ENCODE assay signal across 33 cellular contexts in the genomic region with DNA sequence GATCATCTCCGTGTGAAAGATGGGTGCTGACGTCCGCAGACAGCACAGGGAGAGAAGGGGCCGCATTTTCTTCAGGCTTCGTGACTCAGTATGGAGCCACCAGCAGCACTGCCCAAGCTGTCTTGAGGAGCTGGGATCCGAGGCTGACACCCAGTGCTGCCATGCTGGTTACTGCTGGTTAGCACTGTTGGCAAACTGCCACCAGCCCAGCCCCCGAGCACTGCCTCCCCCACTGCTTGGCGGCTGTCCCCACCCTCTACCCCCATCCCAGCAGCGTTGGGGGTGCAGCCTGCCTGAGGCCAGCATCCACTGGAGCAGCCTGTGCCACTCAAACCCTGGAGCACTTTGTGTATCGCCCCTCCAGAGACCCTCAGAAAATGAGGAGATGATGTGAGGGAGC. TPM values are rescaled to one million over a fixed set of nuclear protein-coding genes. Genes with fewer than 3 reads are reported as not detected.
"Had no signal": no experiment of that assay in that cellular context is flagged by ENCODE, and none has a peak within 500 bp of the region (broad histone marks: within the 10 kb centered on the region; RNA-seq: fewer than 3 reads in every experiment).

No MANE protein-coding gene starts in this region.

- H3K9me3 ChIP-seq: lower lobe of right lung, neutrophil, right atrium auricular region, right lobe of liver, stomach, thoracic aorta, tibial artery, upper lobe of right lung had no signal

- H3K9ac ChIP-seq: parathyroid adenoma had no signal

- H3K4me3 Mint-ChIP-seq: naive thymus-derived CD8-positive, alpha-beta T cell; nephron; neural crest cell; stimulated activated naive B cell treated with anti-CD40 and anti-IgM and Interleukin-4, amounts not matched to agents 10 μg/mL and 1 μg/mL and 100 μg/mL, for 72 hours had no signal

- H3K27ac ChIP-seq: hepatocyte, lower lobe of right lung, neutrophil, parathyroid adenoma, right atrium auricular region, right lobe of liver, stomach, thoracic aorta, tibial artery, upper lobe of right lung had no signal

- H3K4me3 ChIP-seq: hepatocyte, lower lobe of right lung, right atrium auricular region, right lobe of liver, smooth muscle cell, stomach, thoracic aorta, tibial artery, upper lobe of right lung had no signal

- H3K4me1 ChIP-seq: lower lobe of right lung, parathyroid adenoma, right atrium auricular region, right lobe of liver, stomach, tibial artery, upper lobe of right lung had no signal

- H3K9me3 Mint-ChIP-seq: naive thymus-derived CD8-positive, alpha-beta T cell; nephron; neural crest cell had no signal

- H3K4me1 Mint-ChIP-seq: nephron; neural crest cell; stimulated activated naive B cell treated with anti-CD40 and anti-IgM and Interleukin-4, amounts not matched to agents 10 μg/mL and 1 μg/mL and 100 μg/mL, for 72 hours had no signal

- H3K36me3 ChIP-seq: lower lobe of right lung, neutrophil, right atrium auricular region, right lobe of liver, stomach, thoracic aorta, tibial artery, upper lobe of right lung had no signal

- DNase-seq: islet precursor cell; kidney glomerular epithelial cell; left cardiac atrium; mammary epithelial cell; mesenchymal stem cell; naive thymus-derived CD8-positive, alpha-beta T cell; occipital lobe; stimulated activated CD4-positive, alpha-beta T cell treated with anti-CD3 and anti-CD28 coated beads, Interleukin-12 subunit alpha, Interleukin-12 subunit beta, amount 100 ng/mL, for 4 hours; stimulated activated CD4-positive, alpha-beta T cell treated with anti-CD3 and anti-CD28 coated beads, Interleukin-15, amount 100 ng/mL, for 24 hours; stimulated activated CD4-positive, alpha-beta T cell treated with anti-CD3 and anti-CD28 coated beads, Interleukin-2, amount 100 ng/mL, for 24 hours; stimulated activated CD4-positive, alpha-beta T cell treated with anti-CD3 and anti-CD28 coated beads, Interleukin-4, amount 100 ng/mL, for 1 hour; stimulated activated naive B cell treated with anti-CD40 and anti-IgM and Interleukin-4, amounts not matched to agents 10 μg/mL and 1 μg/mL and 100 μg/mL, for 72 hours; stimulated activated naive CD8-positive, alpha-beta T cell treated with anti-CD3 and anti-CD28 coated beads, Interleukin-15, Interleukin-2, amounts not matched to agents 100 U/mL and 50 U/mL, for 24 hours; stomach; tibial artery; trophoblast cell; upper lobe of right lung had no signal

- H3K27ac Mint-ChIP-seq: naive thymus-derived CD8-positive, alpha-beta T cell; nephron; progenitor cell of endocrine pancreas; stimulated activated naive B cell treated with anti-CD40 and anti-IgM and Interleukin-4, amounts not matched to agents 10 μg/mL and 1 μg/mL and 100 μg/mL, for 72 hours had no signal

- H3K36me3 Mint-ChIP-seq: naive thymus-derived CD8-positive, alpha-beta T cell; stimulated activated naive B cell treated with anti-CD40 and anti-IgM and Interleukin-4, amounts not matched to agents 10 μg/mL and 1 μg/mL and 100 μg/mL, for 72 hours had no signal

- H3K4me2 ChIP-seq: hepatocyte, smooth muscle cell had no signal

- FAIRE-seq: urothelium cell line had no signal

- H3K79me2 ChIP-seq: hepatocyte, parathyroid adenoma had no signal

- ATAC-seq: left cardiac atrium; left lobe of liver; lower lobe of right lung; naive thymus-derived CD8-positive, alpha-beta T cell; right lobe of liver; stimulated activated naive B cell treated with anti-CD40 and anti-IgM and Interleukin-4, amounts not matched to agents 10 μg/mL and 1 μg/mL and 100 μg/mL, for 72 hours; stimulated activated naive CD8-positive, alpha-beta T cell treated with anti-CD3 and anti-CD28 coated beads, Interleukin-15, Interleukin-2, amounts not matched to agents 100 U/mL and 50 U/mL, for 24 hours; upper lobe of right lung had no signal

- H3K27me3 ChIP-seq: right lobe of liver had no signal

- H2AFZ ChIP-seq: hepatocyte, parathyroid adenoma had no signal

RNA-seq across cellular contexts. Expression of gene EN2, which starts 35.8 kb away (rescaled TPM):
- total RNA-seq: hepatocyte; left lobe of liver; lower lobe of right lung; mucosa of gallbladder; naive thymus-derived CD8-positive, alpha-beta T cell; occipital lobe; progenitor cell of endocrine pancreas; pulmonary artery endothelial cell; right atrium auricular region; right lobe of liver; smooth muscle cell; stomach; upper lobe of right lung had no signal
- polyA plus RNA-seq: liver; mammary epithelial cell; naive thymus-derived CD8-positive, alpha-beta T cell; smooth muscle cell had no signal
